Comparison of ENCODE assay signal across 8 cellular contexts in the genomic region with DNA sequence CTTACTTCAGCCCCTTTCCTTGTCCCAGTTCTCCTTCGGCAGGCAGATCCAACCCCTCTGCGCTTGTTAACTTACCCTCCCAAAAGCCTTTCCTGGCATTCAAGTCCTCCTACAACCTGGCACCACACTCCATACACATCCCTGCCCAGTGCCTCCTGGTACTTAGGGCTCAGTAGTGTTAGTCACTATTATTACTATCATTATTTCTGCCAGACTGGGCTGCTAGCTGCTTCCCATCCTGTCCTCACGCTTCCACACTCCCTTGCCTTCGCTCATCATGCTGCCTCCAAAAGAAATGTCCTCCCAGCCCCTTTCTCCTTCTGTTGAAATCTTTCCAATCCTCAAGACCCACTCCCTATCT. TPM values are rescaled to one million over a fixed set of nuclear protein-coding genes. Genes with fewer than 3 reads are reported as not detected.
A peak's percentile ranks its signal among the peaks of the same experiment; 100 is the strongest.
DNase-seq lines count a peak whose midpoint lies in the region; ATAC-seq lines count a peak whose summit lies in the region.

No MANE protein-coding gene starts in this region.

- DNase-seq in HCEC 1CT: peak; percentile 29
- DNase-seq in activated naive CD4-positive, alpha-beta T cell treated with anti-CD3 and anti-CD28 coated beads, Interleukin-2, amount 50 U/mL, for 16 hours: peak; percentile 6
- no peak for DNase-seq in stimulated activated naive CD4-positive, alpha-beta T cell treated with Interleukin-2 at 50 U/mL for 16 hours (lab: John Stamatoyannopoulos, UW)

- H3K27ac ChIP-seq in iPS-20b (ENCODE audit: low read length): no peak overlapping the region

- H3K9ac ChIP-seq in iPS-20b (ENCODE audit: low read depth, low read length): peak overlapping the region; percentile 98; the same call in 1 of the 2 replicates

- peaks cover 70% of the 10 kb centered on the region for H3K4me1 Mint-ChIP-seq in stimulated activated memory B cell treated with anti-CD40 and anti-IgM and Interleukin-4, amounts not matched to agents 10 μg/mL and 1 μg/mL and 100 μg/mL, for 72 hours

- H3K36me3 Mint-ChIP-seq in stimulated activated memory B cell treated with anti-CD40 and anti-IgM and Interleukin-4, amounts not matched to agents 10 μg/mL and 1 μg/mL and 100 μg/mL, for 72 hours: peaks cover 5% of the 10 kb centered on the region

- H3K27me3 ChIP-seq in iPS-20b (ENCODE audit: insufficient read depth, low read length): peaks cover 19% of the 10 kb centered on the region; the same call in 1 of the 2 replicates

- no peaks in the 10 kb centered on the region for H3K9me3 Mint-ChIP-seq in stimulated activated memory B cell treated with anti-CD40 and anti-IgM and Interleukin-4, amounts not matched to agents 10 μg/mL and 1 μg/mL and 100 μg/mL, for 72 hours

- ATAC-seq in stimulated activated memory B cell treated with anti-CD40 and anti-IgM and Interleukin-4, amounts not matched to agents 10 μg/mL and 1 μg/mL and 100 μg/mL, for 72 hours: no peak
- ATAC-seq in HG03469 (IDR thresholded peaks at IDR 0.05; ENCODE audit: unreplicated experiment) (no peak), GM21619 (IDR thresholded peaks at IDR 0.05; ENCODE audit: unreplicated experiment) (no peak), esophagus mucosa (no peak)

- no peaks in the 10 kb centered on the region for H3K9me3 ChIP-seq in iPS-20b (ENCODE audit: insufficient read depth, low read depth, low read length)

- H3K27ac Mint-ChIP-seq in stimulated activated memory B cell treated with anti-CD40 and anti-IgM and Interleukin-4, amounts not matched to agents 10 μg/mL and 1 μg/mL and 100 μg/mL, for 72 hours: peak overlapping the region; percentile 85

- H3K4me3 Mint-ChIP-seq in stimulated activated memory B cell treated with anti-CD40 and anti-IgM and Interleukin-4, amounts not matched to agents 10 μg/mL and 1 μg/mL and 100 μg/mL, for 72 hours: peak overlapping the region; percentile 27

- peaks cover 43% of the 10 kb centered on the region for H3K4me1 ChIP-seq in iPS-20b (ENCODE audit: insufficient read depth, low read length)

- no peaks in the 10 kb centered on the region for H3K27me3 Mint-ChIP-seq in stimulated activated memory B cell treated with anti-CD40 and anti-IgM and Interleukin-4, amounts not matched to agents 10 μg/mL and 1 μg/mL and 100 μg/mL, for 72 hours

- peaks cover 7% of the 10 kb centered on the region; the same call in 1 of the 2 replicates for H3K36me3 ChIP-seq in iPS-20b (ENCODE audit: insufficient read depth, low read depth, low read length)

- no peak overlapping the region; the same call in 1 of the 2 replicates for H3K4me3 ChIP-seq in iPS-20b (ENCODE audit: low read length)

RNA-seq across cellular contexts. Expression of a gene that starts 1.6 kb away (rescaled TPM):
- 25.1 TPM for total RNA-seq in esophagus mucosa

RNA-seq across cellular contexts. Expression of a gene that starts 48.3 kb away (rescaled TPM):
- total RNA-seq in esophagus mucosa: 19.8 TPM
